Comparison of ENCODE assay signal across 16 cellular contexts in the genomic region with DNA sequence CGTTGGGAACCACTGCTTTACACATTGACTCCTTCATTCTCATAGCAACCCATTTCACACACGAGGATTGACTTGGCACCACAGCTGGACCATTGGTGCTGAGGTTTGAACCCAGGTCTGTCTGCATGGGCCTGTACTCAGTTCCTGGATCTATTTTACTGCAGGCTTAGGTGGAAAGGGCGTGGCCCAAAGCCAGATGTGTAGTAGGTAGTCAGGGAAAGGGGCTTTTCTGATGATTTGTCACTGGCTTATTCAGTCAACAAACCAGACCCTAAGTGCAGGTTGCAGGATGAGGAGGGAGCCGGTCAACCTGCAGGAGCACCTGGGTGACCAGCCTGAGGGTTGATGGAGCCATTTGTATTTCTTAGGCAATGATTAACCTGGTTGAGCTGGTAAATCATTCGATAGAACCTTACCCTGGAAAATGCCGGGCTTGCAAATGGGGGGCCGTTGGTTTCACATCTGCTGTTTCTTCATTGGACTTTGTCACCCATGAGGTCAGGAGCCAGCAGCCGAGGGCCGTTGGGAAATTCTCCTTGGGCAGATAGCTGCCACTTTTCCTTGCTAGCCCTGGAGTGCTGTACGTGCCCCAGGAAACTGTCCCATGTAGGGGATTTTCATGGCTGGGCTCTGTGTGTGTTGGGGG.
A peak's percentile ranks its signal among the peaks of the same experiment; 100 is the strongest.
DNase-seq lines count a peak whose midpoint lies in the region; ATAC-seq and TF ChIP-seq lines count a peak whose summit lies in the region.
"Had no signal": no experiment of that assay in that cellular context is flagged by ENCODE, and none has a peak within 500 bp of the region (broad histone marks: within the 10 kb centered on the region; RNA-seq: fewer than 3 reads in every experiment).

No MANE protein-coding gene starts in this region.

- peak overlapping the region; percentile 10 for H4K8ac ChIP-seq in mesenchymal stem cell (ENCODE audit: low read length)

- H3K9ac ChIP-seq in duodenal mucosa (ENCODE audit: low read depth in 1 of 2, low read length in 2 of 2) (peak overlapping the region; percentile 49 to 55), mesenchymal stem cell (ENCODE audit: low read length) (no peak overlapping the region)
- H3K9ac ChIP-seq: KMS-11, parathyroid adenoma had no signal

- DNase-seq in NB4 (ENCODE audit: low read depth) (peak; percentile 74), mesenchymal stem cell (no peak), upper lobe of left lung (no peak), DMS153 (lab: John Stamatoyannopoulos, UW) (no peak), NCI-H1105 (lab: John Stamatoyannopoulos, UW) (no peak), AG20443 (ENCODE audit: low spot score) (no peak)
- DNase-seq: activated CD4-positive, alpha-beta memory T cell treated with anti-CD3 and anti-CD28 coated beads, Interleukin-2, amount 10 ng/mL, durations not matched to agents 7 days and 5 days; activated T-cell treated with anti-CD3 and anti-CD28 coated beads, Interleukin-2, amount 50 U/mL, for 24 hours; kidney glomerular epithelial cell; NCI-H1105 treated with DMSO at 0.1 percent for 48 hours; NCI-H774; stimulated activated CD4-positive, alpha-beta T cell treated with anti-CD3 and anti-CD28 coated beads, Interleukin-4, amount 100 ng/mL, for 24 hours had no signal

- H2AK5ac ChIP-seq in mesenchymal stem cell (ENCODE audit: low read length, severe bottlenecking), result no peak overlapping the region

- H3K4me3 ChIP-seq in NB4 (ENCODE audit: low read depth, low read length), result no peak overlapping the region
- H3K4me3 ChIP-seq in duodenal mucosa (ENCODE audit: low read depth in 1 of 2, low read length in 2 of 2), result peak overlapping the region; percentile 28 to 47
- H3K4me3 ChIP-seq in mesenchymal stem cell (ENCODE audit: insufficient read depth in 1 of 2, low read depth in 1 of 2, low read length in 2 of 2), result no peak overlapping the region
- no peak overlapping the region for H3K4me3 ChIP-seq in upper lobe of left lung

- H3K4me1 ChIP-seq in duodenal mucosa (ENCODE audit: control insufficient read depth in 1 of 2, insufficient read depth in 2 of 2, low read length in 2 of 2) (peaks cover 85 to 90% of the 10 kb centered on the region in 2 donors), mesenchymal stem cell (ENCODE audit: control insufficient read depth, insufficient read depth, low read depth, low read length) (peaks cover 40% of the 10 kb centered on the region), upper lobe of left lung (peaks cover 56 to 81% (median 76%) of the 10 kb centered on the region in 4 donors)
- H3K4me1 ChIP-seq: parathyroid adenoma had no signal

- peaks cover 67% of the 10 kb centered on the region for H3K79me1 ChIP-seq in mesenchymal stem cell (replicated peaks; ENCODE audit: low read length, poor library complexity, severe bottlenecking)

- H2AFZ ChIP-seq in mesenchymal stem cell (ENCODE audit: low read depth, low read length), result no peak overlapping the region
- H2AFZ ChIP-seq: parathyroid adenoma had no signal

- no peak for ATAC-seq in upper lobe of left lung (ENCODE audit: low FRiP score in 2 of 2)
- ATAC-seq: HCT116 had no signal

- TF ChIP-seq EP300 in upper lobe of left lung (IDR thresholded peaks at IDR 0.05), result no peak

- H3K4ac ChIP-seq in mesenchymal stem cell (ENCODE audit: low read depth in 1 of 2, low read length in 2 of 2), result no peak overlapping the region

- H3K27ac ChIP-seq in duodenal mucosa (ENCODE audit: low read depth, low read length) (peak overlapping the region; percentile 80), mesenchymal stem cell (ENCODE audit: low read length, poor library complexity, severe bottlenecking) (no peak overlapping the region), upper lobe of left lung (no peak overlapping the region)
- H3K27ac ChIP-seq: KMS-11, parathyroid adenoma had no signal

- H2BK12ac ChIP-seq in mesenchymal stem cell (ENCODE audit: low read length in 2 of 2), result no peak overlapping the region

- no peak overlapping the region for H3K23ac ChIP-seq in mesenchymal stem cell (ENCODE audit: low read length in 2 of 2)

- TF ChIP-seq CTCF in NB4 (IDR thresholded peaks at IDR 0.05; ENCODE audit: low read depth, low read length) (no peak), upper lobe of left lung (IDR thresholded peaks at IDR 0.05) (no peak)

- H3K27me3 ChIP-seq in duodenal mucosa (ENCODE audit: control insufficient read depth in 1 of 2, insufficient read depth in 2 of 2, low read length in 2 of 2) (no peaks in the 10 kb centered on the region), mesenchymal stem cell (ENCODE audit: control insufficient read depth in 1 of 2, insufficient read depth in 1 of 2, low read length in 2 of 2) (no peaks in the 10 kb centered on the region), upper lobe of left lung (no peaks in the 10 kb centered on the region)

- peak overlapping the region; percentile 17 for H2BK15ac ChIP-seq in mesenchymal stem cell (ENCODE audit: low read depth, poor library complexity, severe bottlenecking)

- H3K9me3 ChIP-seq in duodenal mucosa (ENCODE audit: control insufficient read depth in 1 of 2, low read length in 2 of 2), result no peaks in the 10 kb centered on the region
- no peaks in the 10 kb centered on the region for H3K9me3 ChIP-seq in mesenchymal stem cell (ENCODE audit: control insufficient read depth, low read length)
- no peaks in the 10 kb centered on the region for H3K9me3 ChIP-seq in upper lobe of left lung

- no peak for TF ChIP-seq POLR2A in NB4 (IDR thresholded peaks at IDR 0.05; ENCODE audit: extremely low read depth, insufficient read length)
- TF ChIP-seq POLR2A in upper lobe of left lung (IDR thresholded peaks at IDR 0.05), result no peak

- no peak overlapping the region for H4K91ac ChIP-seq in mesenchymal stem cell (ENCODE audit: low read length)

- peaks cover 0 to 6% of the 10 kb centered on the region in 2 donors for H3K36me3 ChIP-seq in duodenal mucosa (ENCODE audit: control insufficient read depth in 1 of 2, insufficient read depth in 2 of 2, low read length in 2 of 2)
- peaks cover 0 to 4% of the 10 kb centered on the region in 2 experiments for H3K36me3 ChIP-seq in mesenchymal stem cell (ENCODE audit: control insufficient read depth in 1 of 2, insufficient read depth in 2 of 2, low read depth in 1 of 2, low read length in 2 of 2)
- H3K36me3 ChIP-seq in upper lobe of left lung, result no peaks in the 10 kb centered on the region

- WGBS in mesenchymal stem cell, result 94% methylated on average over 10 of the region's 10 CpGs
- WGBS in upper lobe of left lung, 2 donors, result 70 to 71% methylated on average over 10 of the region's 10 CpGs

- no peak overlapping the region for H3K14ac ChIP-seq in mesenchymal stem cell (ENCODE audit: low read length in 2 of 2)

- no peak overlapping the region for H3K18ac ChIP-seq in mesenchymal stem cell (ENCODE audit: low read depth in 1 of 2, low read length in 2 of 2)

- no peak overlapping the region for H2BK120ac ChIP-seq in mesenchymal stem cell (ENCODE audit: low read depth, low read length)

- no peak overlapping the region for H3K4me2 ChIP-seq in mesenchymal stem cell (ENCODE audit: low read length, poor library complexity, severe bottlenecking)
- H3K4me2 ChIP-seq: KMS-11 had no signal

- H2BK5ac ChIP-seq in mesenchymal stem cell (ENCODE audit: low read depth, low read length, poor library complexity, severe bottlenecking), result no peak overlapping the region

Comparison
In these comparisons a context has a peak if more than half of its experiments do, and no peak if none do; other contexts are left out.
1. H3K4me3 ChIP-seq: peak in duodenal mucosa (2 of 2); none in NB4 (single experiment), mesenchymal stem cell (0 of 2) and upper lobe of left lung (0 of 4).